ENCODE assay signal across 22 cellular contexts in the genomic region with DNA sequence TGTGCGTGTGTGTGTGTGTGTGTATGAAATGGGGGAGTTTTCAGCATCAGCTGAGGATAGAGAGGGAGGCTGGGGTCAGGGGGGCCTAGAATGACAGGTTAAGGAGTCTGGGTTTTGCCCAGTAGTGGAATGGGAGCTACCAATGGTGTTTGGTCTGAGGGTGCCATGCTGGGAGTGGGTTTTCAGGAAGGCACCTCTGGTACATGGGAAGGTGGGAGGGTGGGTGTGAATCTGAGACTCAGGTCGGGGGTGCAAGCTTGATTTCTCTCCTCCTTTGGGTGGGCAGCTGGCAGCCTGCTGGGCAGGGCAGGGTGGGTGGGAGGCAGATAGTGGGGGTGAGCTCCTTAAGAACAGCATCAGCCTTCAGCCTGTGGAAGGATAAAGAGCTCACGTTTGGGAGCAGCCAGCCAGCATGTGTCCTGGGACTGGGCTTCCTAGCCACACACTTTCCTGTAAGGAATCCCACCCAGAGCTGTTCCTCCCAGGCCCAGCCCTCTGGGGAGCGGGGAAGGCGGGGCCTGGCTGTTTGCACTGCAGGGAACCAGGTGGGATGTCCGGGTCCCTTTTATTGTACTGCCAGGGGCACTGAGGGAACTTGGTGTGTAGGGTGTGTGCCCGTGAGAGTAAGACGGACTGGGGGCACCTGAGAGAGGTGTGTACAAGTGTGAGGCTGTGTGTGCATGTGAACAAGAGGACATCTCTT.
DNase-seq lines count a peak whose midpoint lies in the region; ATAC-seq, FAIRE-seq and TF ChIP-seq lines count a peak whose summit lies in the region.
"Had no signal": no experiment of that assay in that cellular context is flagged by ENCODE, and none has a peak within 500 bp of the region (broad histone marks: within the 10 kb centered on the region; RNA-seq: fewer than 3 reads in every experiment).

No MANE protein-coding gene starts in this region.

- H2BK120ac ChIP-seq in H9 (ENCODE audit: low read depth, low read length, poor library complexity, severe bottlenecking), result no peak overlapping the region
- H2BK120ac ChIP-seq in H1 (replicated peaks; ENCODE audit: low read depth, low read length), result no peak overlapping the region
- H2BK120ac ChIP-seq in neuronal stem cell (ENCODE audit: low read depth, low read length), result no peak overlapping the region

- no peak for TF ChIP-seq CTCF in H9 (conservative IDR thresholded peaks at IDR 0.05)
- TF ChIP-seq CTCF in H1 (IDR thresholded peaks at IDR 0.05; ENCODE audit: control extremely low read depth in 1 of 3, insufficient read depth in 1 of 3, low read depth in 1 of 3, low read length in 3 of 3), result no peak
- no peak for TF ChIP-seq CTCF in gastrocnemius medialis (IDR thresholded peaks at IDR 0.05 in 4 of 5, conservative IDR thresholded peaks at IDR 0.05 in 1 of 5)

- H2AK5ac ChIP-seq in H9 (ENCODE audit: insufficient read length, low read length), result no peak overlapping the region
- peak overlapping the region; percentile 99; the same call in 1 of the 2 replicates for H2AK5ac ChIP-seq in H1 (ENCODE audit: low read depth, low read length)
- H2AK5ac ChIP-seq in neuronal stem cell (ENCODE audit: low read depth, low read length), result no peak overlapping the region

- H3K27me3 ChIP-seq in BLaER1 treated with 17β-estradiol and CSF1 and Interleukin-3, amounts not matched to agents 10 nM and 100 nM, result peaks cover 0 to 32% (median 6%) of the 10 kb centered on the region in 11 experiments; a peak in 11 of 22 replicates
- H3K27me3 ChIP-seq in H9 (ENCODE audit: insufficient read depth, low read length) (peaks cover 19% of the 10 kb centered on the region; the same call in 1 of the 2 replicates), H1 (replicated peaks in 1 of 4; ENCODE audit: control insufficient read depth in 3 of 4, extremely low read depth in 1 of 4, insufficient read depth in 3 of 4, low read length in 3 of 4) (peaks cover 20 to 41% (median 31%) of the 10 kb centered on the region in 4 experiments), neuronal stem cell (ENCODE audit: control insufficient read depth in 3 of 3, insufficient read depth in 3 of 3, low read depth in 1 of 3, low read length in 3 of 3) (peaks cover 0 to 56% (median 25%) of the 10 kb centered on the region in 3 experiments), gastrocnemius medialis (peaks cover 10 to 18% (median 15%) of the 10 kb centered on the region in 3 donors)

- H2BK5ac ChIP-seq in H9 (ENCODE audit: insufficient read length, low read length), result no peak overlapping the region
- H2BK5ac ChIP-seq in H1 (ENCODE audit: low read depth, low read length), result no peak overlapping the region
- H2BK5ac ChIP-seq in neuronal stem cell (ENCODE audit: low read length), result no peak overlapping the region

- no peak overlapping the region for H3K9ac ChIP-seq in BLaER1 treated with 17β-estradiol and CSF1 and Interleukin-3, amounts not matched to agents 10 nM and 100 nM
- H3K9ac ChIP-seq in H9 (ENCODE audit: extremely low read depth, insufficient read length, low read length) (no peak overlapping the region), H1 (replicated peaks in 1 of 4; ENCODE audit: extremely low read depth in 1 of 4, low read depth in 3 of 4, low read length in 3 of 4) (no peak overlapping the region), neuronal stem cell (ENCODE audit: low read depth, low read length, poor library complexity) (peak overlapping the region; percentile 2)

- H3K4ac ChIP-seq in H9 (ENCODE audit: low read depth, low read length) (no peak overlapping the region), H1 (replicated peaks; ENCODE audit: insufficient read length, low read depth, low read length) (no peak overlapping the region), neuronal stem cell (ENCODE audit: low read length) (no peak overlapping the region)

- no peaks in the 10 kb centered on the region for H3K36me3 ChIP-seq in BLaER1 treated with 17β-estradiol and CSF1 and Interleukin-3, amounts not matched to agents 10 nM and 100 nM
- H3K36me3 ChIP-seq in H1 (ENCODE audit: control insufficient read depth in 2 of 4, insufficient read depth in 4 of 4, low read length in 3 of 4) (no peaks in the 10 kb centered on the region; a peak in 1 of 8 replicates), neuronal stem cell (replicated peaks in 1 of 2; ENCODE audit: control insufficient read depth in 2 of 2, insufficient read depth in 2 of 2, low read length in 2 of 2) (no peaks in the 10 kb centered on the region), gastrocnemius medialis (no peaks in the 10 kb centered on the region)

- in situ Hi-C loops in gastrocnemius medialis (cut with MboI; ENCODE audit: low sequenced_read_pairs in 4 of 4), result no loop called here

- H3K27ac ChIP-seq in BLaER1 treated with 17β-estradiol and CSF1 and Interleukin-3, amounts not matched to agents 10 nM and 100 nM, result no peak overlapping the region
- no peak overlapping the region for H3K27ac ChIP-seq in H9 (ENCODE audit: insufficient read length, low read depth, low read length)
- H3K27ac ChIP-seq in H1 (ENCODE audit: low read depth, low read length), result no peak overlapping the region
- no peak overlapping the region for H3K27ac ChIP-seq in neuronal stem cell (replicated peaks; ENCODE audit: low read length)
- H3K27ac ChIP-seq in gastrocnemius medialis, result no peak overlapping the region

- no peak overlapping the region for H2AFZ ChIP-seq in H9 (ENCODE audit: low read length)
- H2AFZ ChIP-seq in H1 (ENCODE audit: low read length), result no peak overlapping the region
- no peak overlapping the region for H2AFZ ChIP-seq in neuronal stem cell (ENCODE audit: low read length)

- H3K23ac ChIP-seq in H9 (ENCODE audit: insufficient read length, low read depth, low read length) (no peak overlapping the region), H1 (ENCODE audit: insufficient read length) (no peak overlapping the region), neuronal stem cell (ENCODE audit: low read depth, low read length, poor library complexity) (no peak overlapping the region)

- no peak for TF ChIP-seq EP300 in H1 (IDR thresholded peaks at IDR 0.05; ENCODE audit: borderline replicate concordance in 1 of 2, low read depth in 2 of 2, low read length in 2 of 2)

- CTCF ChIA-PET in H1 (lab: Charles Lee; ENCODE audit: partially characterized antibody), result interaction anchor here (0.6 to 2.0 kb wide), 11 partner anchors 10 to 178 kb away, joined by 3 to 8 read pairs (median 4); no protein-coding TSS in a partner anchor

- H3K4me3 ChIP-seq in BLaER1 treated with 17β-estradiol and CSF1 and Interleukin-3, amounts not matched to agents 10 nM and 100 nM, result no peak overlapping the region
- H3K4me3 ChIP-seq in H1 (ENCODE audit: extremely low read depth in 1 of 4, insufficient read depth in 2 of 4, low read depth in 3 of 4, low read length in 4 of 4), result no peak overlapping the region
- peak overlapping the region in 1 of 2 donors; percentile 47 for H3K4me3 ChIP-seq in neuronal stem cell (ENCODE audit: low read length in 2 of 2)
- no peak overlapping the region for H3K4me3 ChIP-seq in gastrocnemius medialis
- H3K4me3 ChIP-seq: GM12878 had no signal

- POLR2A ChIA-PET in H1 (lab: Charles Lee; ENCODE audit: partially characterized antibody), result no interaction called here

- H3K36me3 Mint-ChIP-seq in H9 (ENCODE audit: insufficient read depth in 1 of 3, low read depth in 3 of 3), result no peaks in the 10 kb centered on the region; a peak in 1 of 7 replicates
- no peaks in the 10 kb centered on the region for H3K36me3 Mint-ChIP-seq in activated T-helper 17 cell treated with anti-CD3 and anti-CD28 coated beads, Interleukin-2, amount 50 U/mL, for 72 hours (ENCODE audit: low read depth)
- H3K36me3 Mint-ChIP-seq: CD4-positive, alpha-beta memory T cell had no signal

- H3K9me3 Mint-ChIP-seq in H9, result no peaks in the 10 kb centered on the region
- no peaks in the 10 kb centered on the region for H3K9me3 Mint-ChIP-seq in activated T-helper 17 cell treated with anti-CD3 and anti-CD28 coated beads, Interleukin-2, amount 50 U/mL, for 72 hours

- no peak overlapping the region for H3K14ac ChIP-seq in H9 (ENCODE audit: insufficient read depth, low read length)
- H3K14ac ChIP-seq in H1 (ENCODE audit: insufficient read length), result no peak overlapping the region
- H3K14ac ChIP-seq in neuronal stem cell (ENCODE audit: low read length), result no peak overlapping the region

- no CpG with 5 or more reads among the region's 8 CpGs for WGBS in H9 (ENCODE audit: extremely low coverage, insufficient read length, low lambda C conversion rate)
- 85% methylated on average over 7 of the region's 8 CpGs; no CpG with 5 or more reads in 1 of the 2 experiments for WGBS in H1 (ENCODE audit: extremely low coverage in 1 of 2, insufficient coverage in 1 of 2, insufficient read length in 1 of 2, insufficient replicate concordance in 2 of 2, low coverage in 1 of 2, low lambda C conversion rate in 2 of 2, missing lambda C conversion rate in 1 of 2), 2 experiments
- 100% methylated on average over 1 of the region's 8 CpGs; no CpG with 5 or more reads in 1 of the 2 donors for WGBS in neuronal stem cell (ENCODE audit: extremely low coverage in 2 of 2, insufficient read length in 2 of 2, insufficient replicate concordance in 1 of 2), 2 donors

- H3K79me1 ChIP-seq in H9 (ENCODE audit: insufficient read depth, low read depth, low read length, poor library complexity, severe bottlenecking) (no peaks in the 10 kb centered on the region), H1 (ENCODE audit: low read depth, low read length) (no peaks in the 10 kb centered on the region), neuronal stem cell (ENCODE audit: low read depth, low read length) (no peaks in the 10 kb centered on the region)

- no peaks in the 10 kb centered on the region for H3K79me2 ChIP-seq in H9 (ENCODE audit: insufficient read depth, low read length)
- H3K79me2 ChIP-seq in H1 (ENCODE audit: control insufficient read depth in 1 of 2, insufficient read depth in 2 of 2, low read length in 2 of 2), result no peaks in the 10 kb centered on the region

- H3K4me1 Mint-ChIP-seq in H9, result peaks cover 3 to 4% of the 10 kb centered on the region in 2 experiments
- no peaks in the 10 kb centered on the region for H3K4me1 Mint-ChIP-seq in activated T-helper 17 cell treated with anti-CD3 and anti-CD28 coated beads, Interleukin-2, amount 50 U/mL, for 72 hours

- H2BK15ac ChIP-seq in H9 (ENCODE audit: low read depth, low read length) (no peak overlapping the region), H1 (ENCODE audit: low read length) (peak overlapping the region; percentile 34; the same call in 1 of the 2 replicates), neuronal stem cell (ENCODE audit: low read length) (no peak overlapping the region)

- no peak overlapping the region for H4K5ac ChIP-seq in H9 (ENCODE audit: insufficient read length, low read depth, low read length)
- H4K5ac ChIP-seq in H1 (ENCODE audit: insufficient read length, low read depth, low read length), result no peak overlapping the region

- H3K56ac ChIP-seq in H9 (ENCODE audit: insufficient read length, low read depth, low read length) (no peak overlapping the region), H1 (replicated peaks; ENCODE audit: insufficient read length, low read depth, low read length) (no peak overlapping the region)

- no peak for ATAC-seq in gastrocnemius medialis
- ATAC-seq in GM21423 (IDR thresholded peaks at IDR 0.05; ENCODE audit: unreplicated experiment), result no peak
- ATAC-seq in activated T-helper 17 cell treated with anti-CD3 and anti-CD28 coated beads, Interleukin-2, amount 50 U/mL, for 72 hours (replicated peaks), result no peak
- ATAC-seq: GM12878, Right ventricle myocardium inferior had no signal

- no peak overlapping the region for H3K27ac Mint-ChIP-seq in H9
- H3K27ac Mint-ChIP-seq in activated T-helper 17 cell treated with anti-CD3 and anti-CD28 coated beads, Interleukin-2, amount 50 U/mL, for 72 hours, result no peak overlapping the region
- H3K27ac Mint-ChIP-seq: CD4-positive, alpha-beta memory T cell had no signal

- no peaks in the 10 kb centered on the region for H3K23me2 ChIP-seq in H9 (ENCODE audit: insufficient read length, low read depth, low read length, poor library complexity, severe bottlenecking)
- H3K23me2 ChIP-seq in H1 (ENCODE audit: low read depth, low read length), result peaks cover 11% of the 10 kb centered on the region; the same call in 1 of the 2 replicates

- peaks cover 0 to 8% (median 0%) of the 10 kb centered on the region in 11 experiments; a peak in 3 of 22 replicates for H4K20me1 ChIP-seq in BLaER1 treated with 17β-estradiol and CSF1 and Interleukin-3, amounts not matched to agents 10 nM and 100 nM
- H4K20me1 ChIP-seq in H9 (ENCODE audit: control insufficient read depth, insufficient read depth, insufficient read length), result no peaks in the 10 kb centered on the region
- H4K20me1 ChIP-seq in H1 (replicated peaks in 1 of 2; ENCODE audit: control insufficient read depth in 1 of 2, insufficient read depth in 2 of 2, low read length in 2 of 2), result peaks cover 0 to 8% of the 10 kb centered on the region in 2 experiments

- FAIRE-seq in H1 (lab: Jason Lieb, UNC), result no peak
- FAIRE-seq: GM12878, H54 had no signal

- DNase-seq in H9 (peak; percentile 25), H1 (ENCODE audit: low read depth in 1 of 2, low spot score in 2 of 2) (no peak), neuronal stem cell (ENCODE audit: low spot score) (no peak), gastrocnemius medialis (no peak)
- DNase-seq: Caco-2; CD4-positive, alpha-beta memory T cell; DMS 273 treated with DMSO at 0.1 percent for 48 hours; DMS79 treated with DMSO at 0.1 percent for 48 hours; KG1; NCI-H1092; NCI-H1436; NCI-H187 treated with DMSO at 0.1 percent for 48 hours; NCI-H2107; NCI-H446 treated with DMSO at 0.1 percent for 48 hours; NCI-H526 treated with DMSO at 0.1 percent for 48 hours; OCI-M1 had no signal

- TF ChIP-seq RAD21 in H1 (IDR thresholded peaks at IDR 0.05 in 1 of 2, conservative IDR thresholded peaks at IDR 0.05 in 1 of 2; ENCODE audit: low read depth in 2 of 2, low read length in 2 of 2), result no peak

- peaks cover 18% of the 10 kb centered on the region for H3K27me3 Mint-ChIP-seq in H9 (ENCODE audit: low read depth)
- peaks cover 10% of the 10 kb centered on the region for H3K27me3 Mint-ChIP-seq in activated T-helper 17 cell treated with anti-CD3 and anti-CD28 coated beads, Interleukin-2, amount 50 U/mL, for 72 hours

- no peak overlapping the region for H3K18ac ChIP-seq in H9 (ENCODE audit: insufficient read length, low read depth, low read length)
- no peak overlapping the region for H3K18ac ChIP-seq in H1 (ENCODE audit: extremely low read depth, low read length)
- no peak overlapping the region for H3K18ac ChIP-seq in neuronal stem cell (ENCODE audit: low read length)

- H3K4me2 ChIP-seq in BLaER1 treated with 17β-estradiol and CSF1 and Interleukin-3, amounts not matched to agents 10 nM and 100 nM, result peak overlapping the region in 8 of 11 experiments; percentile 60 to 99 (median 95); a peak in 16 of 22 replicates
- H3K4me2 ChIP-seq in H9 (ENCODE audit: insufficient read depth, insufficient read length, low read length), result no peak overlapping the region
- H3K4me2 ChIP-seq in H1 (ENCODE audit: insufficient read depth in 1 of 2, low read depth in 2 of 2, low read length in 2 of 2), result no peak overlapping the region; a peak in 1 of 4 replicates
- H3K4me2 ChIP-seq in neuronal stem cell (ENCODE audit: insufficient read depth, low read length, poor library complexity, severe bottlenecking), result no peak overlapping the region

- intact Hi-C loops in gastrocnemius medialis (cut with DNase I; ENCODE audit: low total_unique reads), result no loop called here

- no peak overlapping the region for H4K91ac ChIP-seq in H9 (ENCODE audit: insufficient read length, low read depth, low read length)
- H4K91ac ChIP-seq in H1 (replicated peaks; ENCODE audit: insufficient read length, low read length), result no peak overlapping the region
- H4K91ac ChIP-seq in neuronal stem cell (ENCODE audit: low read depth, low read length, poor library complexity), result no peak overlapping the region

- no peak overlapping the region for H3K4me3 Mint-ChIP-seq in H9
- H3K4me3 Mint-ChIP-seq in activated T-helper 17 cell treated with anti-CD3 and anti-CD28 coated beads, Interleukin-2, amount 50 U/mL, for 72 hours, result no peak overlapping the region
- H3K4me3 Mint-ChIP-seq: CD4-positive, alpha-beta memory T cell had no signal

- H3K4me1 ChIP-seq in BLaER1 treated with 17β-estradiol and CSF1 and Interleukin-3, amounts not matched to agents 10 nM and 100 nM, result peaks cover 18 to 73% (median 67%) of the 10 kb centered on the region in 10 experiments
- H3K4me1 ChIP-seq in H9 (ENCODE audit: insufficient read depth, low read length) (no peaks in the 10 kb centered on the region; the same call in 1 of the 2 replicates), H1 (replicated peaks in 1 of 4; ENCODE audit: control insufficient read depth in 3 of 4, insufficient read depth in 4 of 4, low read length in 3 of 4) (peaks cover 0 to 5% (median 3%) of the 10 kb centered on the region in 4 experiments; a peak in 3 of 7 replicates), neuronal stem cell (ENCODE audit: control insufficient read depth in 2 of 2, insufficient read depth in 1 of 2, low read depth in 1 of 2, low read length in 2 of 2) (peaks cover 0 to 4% of the 10 kb centered on the region in 2 donors), gastrocnemius medialis (peaks cover 0 to 10% of the 10 kb centered on the region in 2 donors)
- H3K4me1 ChIP-seq: Caco-2 had no signal

- H2BK20ac ChIP-seq in H9 (ENCODE audit: low read depth, low read length, poor library complexity, severe bottlenecking), result no peak overlapping the region
- no peak overlapping the region for H2BK20ac ChIP-seq in H1 (ENCODE audit: low read length)

- H3K9me3 ChIP-seq in BLaER1 treated with 17β-estradiol and CSF1 and Interleukin-3, amounts not matched to agents 10 nM and 100 nM (replicated peaks in 1 of 11), result no peaks in the 10 kb centered on the region
- H3K9me3 ChIP-seq in H9 (ENCODE audit: control insufficient read depth, low read depth, low read length) (no peaks in the 10 kb centered on the region), H1 (ENCODE audit: insufficient read depth in 2 of 2, low read depth in 1 of 2, low read length in 1 of 2) (no peaks in the 10 kb centered on the region), neuronal stem cell (replicated peaks in 1 of 2; ENCODE audit: control insufficient read depth in 2 of 2, insufficient read depth in 1 of 2, low read depth in 1 of 2, low read length in 2 of 2) (peaks cover 0 to 2% of the 10 kb centered on the region in 2 donors), gastrocnemius medialis (no peaks in the 10 kb centered on the region)
- H3K9me3 ChIP-seq: Caco-2 had no signal

- H3T11ph ChIP-seq in H9 (ENCODE audit: low read length), result no peak overlapping the region

- TF ChIP-seq POLR2A in H1 (IDR thresholded peaks at IDR 0.05; ENCODE audit: control extremely low read depth in 1 of 2, low read depth in 2 of 2, low read length in 2 of 2), result no peak
- no peak for TF ChIP-seq POLR2A in gastrocnemius medialis (IDR thresholded peaks at IDR 0.05)

- H4K8ac ChIP-seq in H9 (replicated peaks; ENCODE audit: insufficient read length, low read depth, low read length) (no peak overlapping the region), H1 (ENCODE audit: extremely low read depth, insufficient read depth, low read length) (no peak overlapping the region), neuronal stem cell (ENCODE audit: low read depth, low read length) (no peak overlapping the region)

- H2BK12ac ChIP-seq in H9 (ENCODE audit: insufficient read length, low read depth, low read length), result no peak overlapping the region
- H2BK12ac ChIP-seq in H1 (ENCODE audit: low read depth, low read length), result peak overlapping the region; percentile 97; the same call in 1 of the 2 replicates
- H2BK12ac ChIP-seq in neuronal stem cell (ENCODE audit: low read length), result peak overlapping the region; percentile 66

Comparison
In these comparisons a context has a peak if more than half of its experiments do, and no peak if none do; other contexts are left out.
1. H3K4me2 ChIP-seq: peak in BLaER1 treated with 17β-estradiol and CSF1 and Interleukin-3, amounts not matched to agents 10 nM and 100 nM (8 of 11); none in H9 (single experiment), H1 (0 of 2) and neuronal stem cell (single experiment).